Comparison of ENCODE assay signal across 13 cellular contexts in genomic region chr20:54624701-54625472, GRCh38.
A peak's percentile ranks its signal among the peaks of the same experiment; 100 is the strongest.
DNase-seq lines count a peak whose midpoint lies in the region; ATAC-seq lines count a peak whose summit lies in the region.
"Had no signal": no experiment of that assay in that cellular context is flagged by ENCODE, and none has a peak within 500 bp of the region (broad histone marks: within the 10 kb centered on the region; RNA-seq: fewer than 3 reads in every experiment).

No MANE protein-coding gene starts in this region.

- H3K27me3 ChIP-seq in right cardiac atrium (ENCODE audit: control insufficient read depth, insufficient read depth) = no peaks in the 10 kb centered on the region
- H3K27me3 ChIP-seq: ascending aorta had no signal

- DNase-seq in NCI-H1048 (lab: John Stamatoyannopoulos, UW) (peak; percentile 68), anterior cingulate cortex (lab: John Stamatoyannopoulos, UW) (peak in 45 of 58 donors; percentile 7 to 90 (median 57)), right cardiac atrium (peak in 1 of 3 donors; percentile 47), posterior cingulate gyrus (peak in 6 of 10 donors; percentile 25 to 91 (median 47)), HK-2 (ENCODE audit: unreplicated experiment) (no peak)
- DNase-seq in natural killer cell treated with Interleukin-12 subunit alpha and Interleukin-12 subunit beta and Interleukin-15 and Interleukin-18, amount 100 ng/mL, for 72 hours (ENCODE audit: low spot score) = no peak
- DNase-seq in activated CD4-positive, alpha-beta T cell treated with anti-CD3 and anti-CD28 coated beads for 48 hours = no peak
- DNase-seq: BE2C, mesenchymal stem cell, PC-9, T-helper 17 cell had no signal

- H3K9me3 ChIP-seq in right cardiac atrium (ENCODE audit: control insufficient read depth, low read length) = no peaks in the 10 kb centered on the region
- H3K9me3 ChIP-seq: ascending aorta, BE2C had no signal

- no peaks in the 10 kb centered on the region for H3K36me3 Mint-ChIP-seq in natural killer cell treated with Interleukin-12 subunit alpha and Interleukin-12 subunit beta and Interleukin-15 and Interleukin-18, amount 100 ng/mL, for 72 hours

- H3K27me3 Mint-ChIP-seq in natural killer cell treated with Interleukin-12 subunit alpha and Interleukin-12 subunit beta and Interleukin-15 and Interleukin-18, amount 100 ng/mL, for 72 hours = peaks cover 2 to 14% of the 10 kb centered on the region in 2 donors

- H3K4me1 ChIP-seq in right cardiac atrium (ENCODE audit: control insufficient read depth, insufficient read depth, low read length) = peaks cover 3% of the 10 kb centered on the region
- H3K4me1 ChIP-seq: ascending aorta, BE2C had no signal

- no peaks in the 10 kb centered on the region for H3K9me3 Mint-ChIP-seq in natural killer cell treated with Interleukin-12 subunit alpha and Interleukin-12 subunit beta and Interleukin-15 and Interleukin-18, amount 100 ng/mL, for 72 hours

- no peak overlapping the region for H3K27ac ChIP-seq in right cardiac atrium (ENCODE audit: low read length)
- H3K27ac ChIP-seq: ascending aorta, PC-9 had no signal

- 40% methylated on average over 9 of the region's 9 CpGs for WGBS in right cardiac atrium

- no peaks in the 10 kb centered on the region for H3K4me1 Mint-ChIP-seq in natural killer cell treated with Interleukin-12 subunit alpha and Interleukin-12 subunit beta and Interleukin-15 and Interleukin-18, amount 100 ng/mL, for 72 hours (ENCODE audit: low read depth in 2 of 2)
- H3K4me1 Mint-ChIP-seq: T-helper 17 cell had no signal

- ATAC-seq in right cardiac atrium = peak; percentile 68
- no peak for ATAC-seq in natural killer cell treated with Interleukin-12 subunit alpha and Interleukin-12 subunit beta and Interleukin-15 and Interleukin-18, amount 100 ng/mL, for 72 hours
- ATAC-seq in GM21515 (IDR thresholded peaks at IDR 0.05; ENCODE audit: unreplicated experiment) = no peak
- ATAC-seq: T-helper 17 cell had no signal

- H3K27ac Mint-ChIP-seq in natural killer cell treated with Interleukin-12 subunit alpha and Interleukin-12 subunit beta and Interleukin-15 and Interleukin-18, amount 100 ng/mL, for 72 hours = no peak overlapping the region
- H3K27ac Mint-ChIP-seq: T-helper 17 cell had no signal

- no peak overlapping the region for H3K4me3 ChIP-seq in right cardiac atrium (ENCODE audit: low read length)
- H3K4me3 ChIP-seq: ascending aorta, PC-9 had no signal

- no peak overlapping the region for H3K4me3 Mint-ChIP-seq in natural killer cell treated with Interleukin-12 subunit alpha and Interleukin-12 subunit beta and Interleukin-15 and Interleukin-18, amount 100 ng/mL, for 72 hours
- H3K4me3 Mint-ChIP-seq: T-helper 17 cell had no signal

- intact Hi-C loops in right cardiac atrium (cut with DNase I) (loop anchor here in 1 of 4 donors (10.0 kb wide), 1 partner anchor 150 kb away; the partner anchor contains the start of gene DOK5), posterior cingulate gyrus (cut with DNase I) (no loop called here)

Comparison
In these comparisons a context has a peak if more than half of its experiments do, and no peak if none do; other contexts are left out.
1. DNase-seq: peak in NCI-H1048 (single experiment), anterior cingulate cortex (45 of 58) and posterior cingulate gyrus (6 of 10); none in natural killer cell treated with Interleukin-12 subunit alpha and Interleukin-12 subunit beta and Interleukin-15 and Interleukin-18, amount 100 ng/mL, for 72 hours (single experiment), HK-2 (single experiment) and activated CD4-positive, alpha-beta T cell treated with anti-CD3 and anti-CD28 coated beads for 48 hours (single experiment).
2. ATAC-seq: peak in right cardiac atrium (2 of 2); none in natural killer cell treated with Interleukin-12 subunit alpha and Interleukin-12 subunit beta and Interleukin-15 and Interleukin-18, amount 100 ng/mL, for 72 hours (0 of 2) and GM21515 (single experiment).